8 cellular contexts compared by ENCODE assay signal in genomic region chr12:4909734-4910501, GRCh38. TPM values are rescaled to one million over a fixed set of nuclear protein-coding genes. Genes with fewer than 3 reads are reported as not detected.
DNase-seq lines count a peak whose midpoint lies in the region; ATAC-seq and TF ChIP-seq lines count a peak whose summit lies in the region.

TSS of gene KCNA1 (plus strand) at chr12:4909905. CDS start at chr12:4911379, 1,474 bp downstream.

- peaks cover 64 to 85% (median 72%) of the 10 kb centered on the region in 11 experiments for H3K27me3 ChIP-seq in BLaER1 treated with 17β-estradiol and CSF1 and Interleukin-3, amounts not matched to agents 10 nM and 100 nM
- H3K27me3 ChIP-seq in HUES64 (ENCODE audit: insufficient read depth, low read length): peaks cover 91% of the 10 kb centered on the region
- H3K27me3 ChIP-seq in kidney epithelial cell (ENCODE audit: control insufficient read depth, insufficient read depth, low read length): peaks cover 53% of the 10 kb centered on the region

- H3K4me3 Mint-ChIP-seq in brain: peak within 1 kb of the TSS; percentile 89 to 92 (median 92)

- no peak for DNase-seq in kidney epithelial cell (ENCODE audit: low read depth)
- peak; percentile 14 for DNase-seq in stimulated activated naive CD8-positive, alpha-beta T cell treated with anti-CD3 and anti-CD28 coated beads, Interleukin-15, Interleukin-2, amounts not matched to agents 100 U/mL and 50 U/mL, for 24 hours
- no peak for DNase-seq in SHP77 (lab: John Stamatoyannopoulos, UW)

- H3K36me3 Mint-ChIP-seq in brain: peaks cover 12% of the 10 kb centered on the region

- H3K36me3 ChIP-seq in BLaER1 treated with 17β-estradiol and CSF1 and Interleukin-3, amounts not matched to agents 10 nM and 100 nM: no peaks in the 10 kb centered on the region
- H3K36me3 ChIP-seq in HUES64 (ENCODE audit: insufficient read depth, low read length): no peaks in the 10 kb centered on the region
- H3K36me3 ChIP-seq in kidney epithelial cell (ENCODE audit: control insufficient read depth, insufficient read depth, low read length): no peaks in the 10 kb centered on the region

- peaks cover 14% of the 10 kb centered on the region for H3K4me1 Mint-ChIP-seq in brain

- no peak for TF ChIP-seq CTCF in brain (conservative IDR thresholded peaks at IDR 0.05)
- TF ChIP-seq CTCF in kidney epithelial cell (IDR thresholded peaks at IDR 0.05; ENCODE audit: insufficient read depth, low read length, poor library complexity, severe bottlenecking): no peak

- under 1% methylated on average over 67 of the region's 67 CpGs for WGBS in HUES64

- peak within 1 kb of the TSS in 2 of 5 experiments; percentile 50 to 53 for H3K27ac Mint-ChIP-seq in brain

- ATAC-seq in stimulated activated naive CD8-positive, alpha-beta T cell treated with anti-CD3 and anti-CD28 coated beads, Interleukin-15, Interleukin-2, amounts not matched to agents 100 U/mL and 50 U/mL, for 24 hours: no peak
- ATAC-seq in GM19023 (IDR thresholded peaks at IDR 0.05; ENCODE audit: unreplicated experiment) (no peak), GM21390 (IDR thresholded peaks at IDR 0.05; ENCODE audit: unreplicated experiment) (no peak)

- H3K4me3 ChIP-seq in BLaER1 treated with 17β-estradiol and CSF1 and Interleukin-3, amounts not matched to agents 10 nM and 100 nM: peak within 1 kb of the TSS; percentile 39 to 65 (median 53)
- H3K4me3 ChIP-seq in HUES64 (ENCODE audit: low read length) (peak within 1 kb of the TSS; percentile 57), kidney epithelial cell (ENCODE audit: low read depth, low read length) (peak within 1 kb of the TSS; percentile 17)

- peaks cover 4 to 18% (median 10%) of the 10 kb centered on the region in 5 experiments for H3K9me3 Mint-ChIP-seq in brain

- H3K27me3 Mint-ChIP-seq in brain: peaks cover 52% of the 10 kb centered on the region

- H3K4me1 ChIP-seq in BLaER1 treated with 17β-estradiol and CSF1 and Interleukin-3, amounts not matched to agents 10 nM and 100 nM: peaks cover 14 to 18% (median 16%) of the 10 kb centered on the region in 10 experiments; a peak in 19 of 20 replicates
- H3K4me1 ChIP-seq in HUES64 (ENCODE audit: insufficient read depth, low read length): peaks cover 17% of the 10 kb centered on the region

- peaks cover 0 to 20% (median 0%) of the 10 kb centered on the region in 11 experiments; a peak in 4 of 22 replicates for H4K20me1 ChIP-seq in BLaER1 treated with 17β-estradiol and CSF1 and Interleukin-3, amounts not matched to agents 10 nM and 100 nM

- H3K4me2 ChIP-seq in BLaER1 treated with 17β-estradiol and CSF1 and Interleukin-3, amounts not matched to agents 10 nM and 100 nM: peak within 1 kb of the TSS; percentile 72 to 94 (median 80)

- H3K9me3 ChIP-seq in BLaER1 treated with 17β-estradiol and CSF1 and Interleukin-3, amounts not matched to agents 10 nM and 100 nM (replicated peaks in 1 of 11): peaks cover 15 to 43% (median 29%) of the 10 kb centered on the region in 11 experiments
- 0 out of 2 replicates have a peak, but pooled peaks cover 6% of the 10 kb centered on the region for H3K9me3 ChIP-seq in HUES64 (ENCODE audit: insufficient read depth, low read depth, low read length)

- no peak within 1 kb of the TSS for H3K9ac ChIP-seq in BLaER1 treated with 17β-estradiol and CSF1 and Interleukin-3, amounts not matched to agents 10 nM and 100 nM
- H3K9ac ChIP-seq in HUES64 (ENCODE audit: low read depth, low read length): no peak within 1 kb of the TSS

- no peak within 1 kb of the TSS for H3K27ac ChIP-seq in BLaER1 treated with 17β-estradiol and CSF1 and Interleukin-3, amounts not matched to agents 10 nM and 100 nM
- H3K27ac ChIP-seq in HUES64 (ENCODE audit: low read depth, low read length): no peak within 1 kb of the TSS

RNA-seq across cellular contexts. Expression of gene KCNA1, which starts in this region (rescaled TPM):
- 0.25 TPM for polyA plus RNA-seq in HUES64 (2013, experiment 1 of 2)
- 0.19 TPM for polyA plus RNA-seq in HUES64 (2013, experiment 2 of 2)
- polyA plus RNA-seq in brain (ENCODE audit: insufficient read depth, low read depth, low replicate concordance): 62.6 TPM
- total RNA-seq in kidney epithelial cell: under 0.01 TPM in 1 of 2 replicates, not detected in the other
